Comparison of ENCODE assay signal across 8 cellular contexts in genomic region chr10:103192451-103193106, GRCh38. TPM values are rescaled to one million over a fixed set of nuclear protein-coding genes. Genes with fewer than 3 reads are reported as not detected.
DNase-seq lines count a peak whose midpoint lies in the region; TF ChIP-seq lines count a peak whose summit lies in the region.

No MANE protein-coding gene starts in this region.

- TF ChIP-seq POLR2A in Raji (IDR thresholded peaks at IDR 0.05; ENCODE audit: insufficient read depth, low read depth, low read length) = peak; percentile 53

- no TSS peak for BruUV-seq in Calu3 (replicated peaks; lab: Mats Ljungman, UMichigan)

- no peak for TF ChIP-seq CTCF in Calu3 (IDR thresholded peaks at IDR 0.05; ENCODE audit: unreplicated experiment)
- TF ChIP-seq CTCF in GM20000 (IDR thresholded peaks at IDR 0.05; ENCODE audit: extremely low read depth, missing control alignments) = no peak
- no peak for TF ChIP-seq CTCF in foreskin fibroblast (IDR thresholded peaks at IDR 0.05; ENCODE audit: low read depth, low read length)
- no peak for TF ChIP-seq CTCF in neural crest cell (conservative IDR thresholded peaks at IDR 0.05)

- H3K4me1 Mint-ChIP-seq in Calu3 (ENCODE audit: low read depth, unreplicated experiment) = peaks cover 28% of the 10 kb centered on the region
- H3K4me1 Mint-ChIP-seq in neural crest cell = peaks cover 40% of the 10 kb centered on the region

- intact Hi-C loops in Calu3 (cut with micrococcal nuclease; ENCODE audit: unreplicated experiment) = loop anchor here (2.0 kb wide), 1 partner anchor 48 kb away; no protein-coding TSS in a partner anchor

- CTCF ChIA-PET in Calu3 (lab: Charles Lee) = interaction anchor here (0.6 to 3.8 kb wide), 6 partner anchors 39 to 72 kb away, joined by 3 to 18 read pairs (median 7); no protein-coding TSS in a partner anchor

- DNase-seq in Calu3 (peak; percentile 65), GM20000 (ENCODE audit: low spot score) (peak; percentile 82), HUDEP-2 (lab: John Stamatoyannopoulos, UW; ENCODE audit: unreplicated experiment in 76 of 76) (peak in 65 of 76 experiments; percentile 5 to 70 (median 47)), activated gamma-delta T cell treated with Interleukin-2 at 50 U/mL for 16 hours (peak; percentile 48), foreskin fibroblast (peak; percentile 77 to 89), neural crest cell (ENCODE audit: low read depth, low spot score) (peak; percentile 63), stromal cell of bone marrow (ENCODE audit: low read depth) (peak; percentile 57)

- H3K27ac Mint-ChIP-seq in Calu3 (ENCODE audit: unreplicated experiment) (peak overlapping the region; percentile 86), neural crest cell (ENCODE audit: unreplicated experiment) (peak overlapping the region; percentile 94)

- peak overlapping the region; percentile 82 for H3K4me3 Mint-ChIP-seq in Calu3 (ENCODE audit: low read depth, unreplicated experiment)
- peak overlapping the region; percentile 100 for H3K4me3 Mint-ChIP-seq in neural crest cell

- H3K27me3 Mint-ChIP-seq in Calu3 (ENCODE audit: unreplicated experiment) (no peaks in the 10 kb centered on the region), neural crest cell (ENCODE audit: low read depth) (no peaks in the 10 kb centered on the region)

- peaks cover 50% of the 10 kb centered on the region for H3K36me3 Mint-ChIP-seq in Calu3 (ENCODE audit: insufficient read depth, unreplicated experiment)
- no peaks in the 10 kb centered on the region for H3K36me3 Mint-ChIP-seq in neural crest cell (ENCODE audit: low read depth)

- no peaks in the 10 kb centered on the region for H3K9me3 Mint-ChIP-seq in Calu3 (ENCODE audit: low read depth, unreplicated experiment)
- H3K9me3 Mint-ChIP-seq in neural crest cell = no peaks in the 10 kb centered on the region

- H3K4me3 ChIP-seq in foreskin fibroblast (ENCODE audit: low read depth in 1 of 2, low read length in 2 of 2) = peak overlapping the region; percentile 67 to 90

RNA-seq across cellular contexts. Expression of gene NT5C2, which starts 0.5 kb away (rescaled TPM):
- total RNA-seq in Calu3 (2022) = 70.0 and 75.8 TPM in 2 replicates
- 71.3 and 71.6 TPM in 2 replicates for total RNA-seq in neural crest cell

RNA-seq across cellular contexts. Expression of gene RPEL1, which starts 53.1 kb away (rescaled TPM):
- total RNA-seq in Calu3 (2022) = 0.57 and 0.61 TPM in 2 replicates
- not detected in 2 replicates for total RNA-seq in neural crest cell

Comparison
In these comparisons a context has a peak if more than half of its experiments do, and no peak if none do; other contexts are left out.
1. Peak in every context shown above with its lines: DNase-seq and H3K4me3 ChIP-seq.